1 cellular context compared by ENCODE assay signal in the genomic region with DNA sequence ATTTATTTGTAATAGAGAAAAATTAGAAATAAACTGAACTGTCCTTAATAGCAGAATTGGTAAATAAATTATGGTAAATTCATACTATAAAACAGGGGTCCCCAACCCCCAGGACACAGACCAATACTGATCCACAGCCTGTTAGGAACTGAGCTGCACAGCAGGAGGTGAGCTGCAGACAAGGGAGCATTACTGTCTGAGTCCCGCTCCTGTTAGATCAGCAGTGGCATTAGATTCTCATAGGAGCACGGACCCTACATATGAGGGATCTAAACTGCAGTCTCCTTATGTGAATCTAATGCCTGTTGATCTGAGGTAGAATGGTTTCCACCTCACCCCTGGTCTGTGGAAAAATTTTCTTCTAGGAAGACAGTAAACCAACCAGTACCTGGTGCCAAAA.
TF ChIP-seq lines count a peak whose summit lies in the region.

No MANE protein-coding gene starts in this region.

TF ChIP-seq in GM23338, 12 proteins besides CTCF, POLR2A, EP300 and RAD21 (continued from another document):
- TF ChIP-seq, protein P1, sequence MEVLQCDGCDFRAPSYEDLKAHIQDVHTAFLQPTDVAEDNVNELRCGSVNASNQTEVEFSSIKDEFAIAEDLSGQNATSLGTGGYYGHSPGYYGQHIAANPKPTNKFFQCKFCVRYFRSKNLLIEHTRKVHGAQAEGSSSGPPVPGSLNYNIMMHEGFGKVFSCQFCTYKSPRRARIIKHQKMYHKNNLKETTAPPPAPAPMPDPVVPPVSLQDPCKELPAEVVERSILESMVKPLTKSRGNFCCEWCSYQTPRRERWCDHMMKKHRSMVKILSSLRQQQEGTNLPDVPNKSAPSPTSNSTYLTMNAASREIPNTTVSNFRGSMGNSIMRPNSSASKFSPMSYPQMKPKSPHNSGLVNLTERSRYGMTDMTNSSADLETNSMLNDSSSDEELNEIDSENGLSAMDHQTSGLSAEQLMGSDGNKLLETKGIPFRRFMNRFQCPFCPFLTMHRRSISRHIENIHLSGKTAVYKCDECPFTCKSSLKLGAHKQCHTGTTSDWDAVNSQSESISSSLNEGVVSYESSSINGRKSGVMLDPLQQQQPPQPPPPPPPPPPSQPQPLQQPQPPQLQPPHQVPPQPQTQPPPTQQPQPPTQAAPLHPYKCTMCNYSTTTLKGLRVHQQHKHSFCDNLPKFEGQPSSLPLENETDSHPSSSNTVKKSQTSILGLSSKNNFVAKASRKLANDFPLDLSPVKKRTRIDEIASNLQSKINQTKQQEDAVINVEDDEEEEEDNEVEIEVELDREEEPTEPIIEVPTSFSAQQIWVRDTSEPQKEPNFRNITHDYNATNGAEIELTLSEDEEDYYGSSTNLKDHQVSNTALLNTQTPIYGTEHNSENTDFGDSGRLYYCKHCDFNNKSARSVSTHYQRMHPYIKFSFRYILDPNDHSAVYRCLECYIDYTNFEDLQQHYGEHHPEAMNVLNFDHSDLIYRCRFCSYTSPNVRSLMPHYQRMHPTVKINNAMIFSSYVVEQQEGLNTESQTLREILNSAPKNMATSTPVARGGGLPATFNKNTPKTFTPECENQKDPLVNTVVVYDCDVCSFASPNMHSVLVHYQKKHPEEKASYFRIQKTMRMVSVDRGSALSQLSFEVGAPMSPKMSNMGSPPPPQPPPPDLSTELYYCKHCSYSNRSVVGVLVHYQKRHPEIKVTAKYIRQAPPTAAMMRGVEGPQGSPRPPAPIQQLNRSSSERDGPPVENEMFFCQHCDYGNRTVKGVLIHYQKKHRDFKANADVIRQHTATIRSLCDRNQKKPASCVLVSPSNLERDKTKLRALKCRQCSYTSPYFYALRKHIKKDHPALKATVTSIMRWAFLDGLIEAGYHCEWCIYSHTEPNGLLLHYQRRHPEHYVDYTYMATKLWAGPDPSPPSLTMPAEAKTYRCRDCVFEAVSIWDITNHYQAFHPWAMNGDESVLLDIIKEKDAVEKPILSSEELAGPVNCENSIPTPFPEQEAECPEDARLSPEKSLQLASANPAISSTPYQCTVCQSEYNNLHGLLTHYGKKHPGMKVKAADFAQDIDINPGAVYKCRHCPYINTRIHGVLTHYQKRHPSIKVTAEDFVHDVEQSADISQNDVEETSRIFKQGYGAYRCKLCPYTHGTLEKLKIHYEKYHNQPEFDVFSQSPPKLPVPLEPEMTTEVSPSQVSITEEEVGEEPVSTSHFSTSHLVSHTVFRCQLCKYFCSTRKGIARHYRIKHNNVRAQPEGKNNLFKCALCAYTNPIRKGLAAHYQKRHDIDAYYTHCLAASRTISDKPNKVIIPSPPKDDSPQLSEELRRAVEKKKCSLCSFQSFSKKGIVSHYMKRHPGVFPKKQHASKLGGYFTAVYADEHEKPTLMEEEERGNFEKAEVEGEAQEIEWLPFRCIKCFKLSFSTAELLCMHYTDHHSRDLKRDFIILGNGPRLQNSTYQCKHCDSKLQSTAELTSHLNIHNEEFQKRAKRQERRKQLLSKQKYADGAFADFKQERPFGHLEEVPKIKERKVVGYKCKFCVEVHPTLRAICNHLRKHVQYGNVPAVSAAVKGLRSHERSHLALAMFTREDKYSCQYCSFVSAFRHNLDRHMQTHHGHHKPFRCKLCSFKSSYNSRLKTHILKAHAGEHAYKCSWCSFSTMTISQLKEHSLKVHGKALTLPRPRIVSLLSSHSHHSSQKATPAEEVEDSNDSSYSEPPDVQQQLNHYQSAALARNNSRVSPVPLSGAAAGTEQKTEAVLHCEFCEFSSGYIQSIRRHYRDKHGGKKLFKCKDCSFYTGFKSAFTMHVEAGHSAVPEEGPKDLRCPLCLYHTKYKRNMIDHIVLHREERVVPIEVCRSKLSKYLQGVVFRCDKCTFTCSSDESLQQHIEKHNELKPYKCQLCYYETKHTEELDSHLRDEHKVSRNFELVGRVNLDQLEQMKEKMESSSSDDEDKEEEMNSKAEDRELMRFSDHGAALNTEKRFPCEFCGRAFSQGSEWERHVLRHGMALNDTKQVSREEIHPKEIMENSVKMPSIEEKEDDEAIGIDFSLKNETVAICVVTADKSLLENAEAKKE (CRISPR knock-in tag; IDR thresholded peaks at IDR 0.05): no peak
- TF ChIP-seq ZNF331 (CRISPR knock-in tag; IDR thresholded peaks at IDR 0.05; ENCODE audit: low read depth) (no peak), NANOG (IDR thresholded peaks at IDR 0.05; ENCODE audit: borderline replicate concordance) (no peak), EZH2 (IDR thresholded peaks at IDR 0.05; ENCODE audit: low read depth, unreplicated experiment) (no peak), STAT1 (IDR thresholded peaks at IDR 0.05; ENCODE audit: unreplicated experiment) (no peak)
- TF ChIP-seq, protein P2, sequence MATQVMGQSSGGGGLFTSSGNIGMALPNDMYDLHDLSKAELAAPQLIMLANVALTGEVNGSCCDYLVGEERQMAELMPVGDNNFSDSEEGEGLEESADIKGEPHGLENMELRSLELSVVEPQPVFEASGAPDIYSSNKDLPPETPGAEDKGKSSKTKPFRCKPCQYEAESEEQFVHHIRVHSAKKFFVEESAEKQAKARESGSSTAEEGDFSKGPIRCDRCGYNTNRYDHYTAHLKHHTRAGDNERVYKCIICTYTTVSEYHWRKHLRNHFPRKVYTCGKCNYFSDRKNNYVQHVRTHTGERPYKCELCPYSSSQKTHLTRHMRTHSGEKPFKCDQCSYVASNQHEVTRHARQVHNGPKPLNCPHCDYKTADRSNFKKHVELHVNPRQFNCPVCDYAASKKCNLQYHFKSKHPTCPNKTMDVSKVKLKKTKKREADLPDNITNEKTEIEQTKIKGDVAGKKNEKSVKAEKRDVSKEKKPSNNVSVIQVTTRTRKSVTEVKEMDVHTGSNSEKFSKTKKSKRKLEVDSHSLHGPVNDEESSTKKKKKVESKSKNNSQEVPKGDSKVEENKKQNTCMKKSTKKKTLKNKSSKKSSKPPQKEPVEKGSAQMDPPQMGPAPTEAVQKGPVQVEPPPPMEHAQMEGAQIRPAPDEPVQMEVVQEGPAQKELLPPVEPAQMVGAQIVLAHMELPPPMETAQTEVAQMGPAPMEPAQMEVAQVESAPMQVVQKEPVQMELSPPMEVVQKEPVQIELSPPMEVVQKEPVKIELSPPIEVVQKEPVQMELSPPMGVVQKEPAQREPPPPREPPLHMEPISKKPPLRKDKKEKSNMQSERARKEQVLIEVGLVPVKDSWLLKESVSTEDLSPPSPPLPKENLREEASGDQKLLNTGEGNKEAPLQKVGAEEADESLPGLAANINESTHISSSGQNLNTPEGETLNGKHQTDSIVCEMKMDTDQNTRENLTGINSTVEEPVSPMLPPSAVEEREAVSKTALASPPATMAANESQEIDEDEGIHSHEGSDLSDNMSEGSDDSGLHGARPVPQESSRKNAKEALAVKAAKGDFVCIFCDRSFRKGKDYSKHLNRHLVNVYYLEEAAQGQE (IDR thresholded peaks at IDR 0.05; ENCODE audit: unreplicated experiment): no peak
